12 cellular contexts compared by ENCODE assay signal in genomic region chr4:85979276-85979675, GRCh38.
DNase-seq lines count a peak whose midpoint lies in the region; ATAC-seq and TF ChIP-seq lines count a peak whose summit lies in the region.
"Had no signal": no experiment of that assay in that cellular context is flagged by ENCODE, and none has a peak within 500 bp of the region (broad histone marks: within the 10 kb centered on the region; RNA-seq: fewer than 3 reads in every experiment).

No MANE protein-coding gene starts in this region.

- H3K27me3 ChIP-seq in breast epithelium: no peaks in the 10 kb centered on the region
- no peaks in the 10 kb centered on the region for H3K27me3 ChIP-seq in gastrocnemius medialis

- H3K36me3 ChIP-seq in breast epithelium (no peaks in the 10 kb centered on the region), gastrocnemius medialis (no peaks in the 10 kb centered on the region)

- intact Hi-C loops in breast epithelium (cut with DNase I; ENCODE audit: low total_unique reads): loop anchor here (10.0 kb wide), 1 partner anchor 374 kb away; no protein-coding TSS in a partner anchor
- intact Hi-C loops in gastrocnemius medialis (cut with DNase I; ENCODE audit: low total_unique reads): no loop called here

- no peak for TF ChIP-seq CTCF in breast epithelium (IDR thresholded peaks at IDR 0.05)
- no peak for TF ChIP-seq CTCF in gastrocnemius medialis (IDR thresholded peaks at IDR 0.05 in 4 of 5, conservative IDR thresholded peaks at IDR 0.05 in 1 of 5)

- H3K27ac ChIP-seq in breast epithelium: no peak overlapping the region
- no peak overlapping the region for H3K27ac ChIP-seq in gastrocnemius medialis

- in situ Hi-C loops in gastrocnemius medialis (cut with MboI; ENCODE audit: low sequenced_read_pairs in 4 of 4): loop anchor here in 1 of 4 donors (10.0 kb wide), 1 partner anchor 184 kb away; no protein-coding TSS in a partner anchor

- ATAC-seq in GM18511 (IDR thresholded peaks at IDR 0.05; ENCODE audit: unreplicated experiment): peak; percentile 99
- ATAC-seq in GM21367 (IDR thresholded peaks at IDR 0.05; ENCODE audit: unreplicated experiment): peak; percentile 64
- ATAC-seq in HG02885 (IDR thresholded peaks at IDR 0.05; ENCODE audit: poor library complexity, unreplicated experiment): peak; percentile 76
- ATAC-seq in HG03565 (IDR thresholded peaks at IDR 0.05; ENCODE audit: unreplicated experiment): peak; percentile 87
- no peak for ATAC-seq in gastrocnemius medialis
- ATAC-seq: left colon, PC-3 had no signal

- H3K9me3 ChIP-seq in breast epithelium (no peaks in the 10 kb centered on the region), gastrocnemius medialis (no peaks in the 10 kb centered on the region)

- no peak overlapping the region for H3K4me3 ChIP-seq in breast epithelium
- H3K4me3 ChIP-seq in gastrocnemius medialis: no peak overlapping the region

- TF ChIP-seq POLR2A in breast epithelium (IDR thresholded peaks at IDR 0.05) (no peak), gastrocnemius medialis (IDR thresholded peaks at IDR 0.05) (no peak)

- no peaks in the 10 kb centered on the region for H3K4me1 ChIP-seq in breast epithelium
- no peaks in the 10 kb centered on the region for H3K4me1 ChIP-seq in gastrocnemius medialis

- DNase-seq in anterior cingulate cortex (lab: John Stamatoyannopoulos, UW) (no peak), breast epithelium (ENCODE audit: low spot score in 2 of 2) (no peak), gastrocnemius medialis (no peak), retina (no peak)
- DNase-seq: EL, left colon, NCI-H1694 treated with DMSO at 0.1 percent for 48 hours, PC-3 had no signal

Comparison
In these comparisons a context has a peak if more than half of its experiments do, and no peak if none do; other contexts are left out.
1. ATAC-seq: peak in GM18511 (single experiment), GM21367 (single experiment), HG02885 (single experiment) and HG03565 (single experiment); none in gastrocnemius medialis (0 of 2).